In genomic region chr18:63140038-63140450, GRCh38 we compare ENCODE assay signal across 14 cellular contexts.
DNase-seq lines count a peak whose midpoint lies in the region; ATAC-seq, FAIRE-seq and TF ChIP-seq lines count a peak whose summit lies in the region.
"Had no signal": no experiment of that assay in that cellular context is flagged by ENCODE, and none has a peak within 500 bp of the region (broad histone marks: within the 10 kb centered on the region; RNA-seq: fewer than 3 reads in every experiment).

No MANE protein-coding gene starts in this region.

- BruUV-seq in K562 (replicated peaks; lab: Mats Ljungman, UMichigan) (no TSS peak), A673 (replicated peaks; lab: Mats Ljungman, UMichigan) (no TSS peak)

- H3K4me1 Mint-ChIP-seq in natural killer cell treated with Interleukin-12 subunit alpha and Interleukin-12 subunit beta and Interleukin-15 and Interleukin-18, amount 100 ng/mL, for 72 hours (ENCODE audit: low read depth in 2 of 2) = peaks cover 69 to 87% of the 10 kb centered on the region in 2 donors
- H3K4me1 Mint-ChIP-seq in natural killer cell = peaks cover 43 to 72% of the 10 kb centered on the region in 2 donors
- peaks cover 77 to 95% of the 10 kb centered on the region in 2 donors for H3K4me1 Mint-ChIP-seq in stimulated activated naive B cell treated with anti-CD40 and anti-IgM and Interleukin-4, amounts not matched to agents 10 μg/mL and 1 μg/mL and 100 μg/mL, for 72 hours

- H3K9me3 Mint-ChIP-seq in natural killer cell treated with Interleukin-12 subunit alpha and Interleukin-12 subunit beta and Interleukin-15 and Interleukin-18, amount 100 ng/mL, for 72 hours = peaks cover 6% of the 10 kb centered on the region
- no peaks in the 10 kb centered on the region for H3K9me3 Mint-ChIP-seq in natural killer cell
- H3K9me3 Mint-ChIP-seq in stimulated activated naive B cell treated with anti-CD40 and anti-IgM and Interleukin-4, amounts not matched to agents 10 μg/mL and 1 μg/mL and 100 μg/mL, for 72 hours = peaks cover 4 to 11% of the 10 kb centered on the region in 2 donors
- H3K9me3 Mint-ChIP-seq: immature natural killer cell had no signal

- 10% methylated on average over 3 of the region's 3 CpGs for WGBS in K562 (ENCODE audit: insufficient coverage, low coverage, missing lambda C conversion rate)

- intact Hi-C loops in natural killer cell (cut with micrococcal nuclease) = no loop called here
- intact Hi-C loops in K562 (cut with micrococcal nuclease) = no loop called here
- intact Hi-C loops in sciatic nerve (cut with DNase I) = no loop called here
- intact Hi-C loops in cardiac septum (cut with DNase I) = loop anchor here (5.0 kb wide), 1 partner anchor 42 kb away; no protein-coding TSS in a partner anchor
- intact Hi-C loops in A673 (cut with micrococcal nuclease; ENCODE audit: unreplicated experiment) = no loop called here

- FAIRE-seq in K562 (lab: Jason Lieb, UNC) = no peak
- FAIRE-seq: bronchial epithelial cell had no signal

- no peaks in the 10 kb centered on the region for H3K79me2 ChIP-seq in K562 (ENCODE audit: control insufficient read depth, insufficient read depth, low read length)

- no peak overlapping the region for H3K4me3 ChIP-seq in K562
- H3K4me3 ChIP-seq in A673 (ENCODE audit: low read depth, low read length, poor library complexity, severe bottlenecking) = no peak overlapping the region
- H3K4me3 ChIP-seq: left ventricle myocardium inferior had no signal

- no peaks in the 10 kb centered on the region for H3K9me1 ChIP-seq in K562 (ENCODE audit: control insufficient read depth, insufficient read depth, low read length)

- no peak for DNase-seq in natural killer cell treated with Interleukin-12 subunit alpha and Interleukin-12 subunit beta and Interleukin-15 and Interleukin-18, amount 100 ng/mL, for 72 hours (ENCODE audit: low spot score)
- DNase-seq in natural killer cell (no peak), MV-4-11 (lab: John Stamatoyannopoulos, UW) (peak; percentile 44), K562 (ENCODE audit: extremely low read depth in 1 of 4, low spot score in 3 of 4) (no peak), sciatic nerve (ENCODE audit: low spot score) (no peak), cardiac septum (ENCODE audit: low spot score) (no peak), A673 (ENCODE audit: low spot score) (no peak)
- DNase-seq in stimulated activated naive B cell treated with anti-CD40 and anti-IgM and Interleukin-4, amounts not matched to agents 10 μg/mL and 1 μg/mL and 100 μg/mL, for 72 hours = no peak
- DNase-seq: COR-L47, dermis blood vessel endothelial cell, immature natural killer cell, left ventricle myocardium inferior, T1000 had no signal

- H3K4me1 ChIP-seq in K562 (replicated peaks in 1 of 2; ENCODE audit: control insufficient read depth in 2 of 2, insufficient read depth in 2 of 2, low read length in 2 of 2) = no peaks in the 10 kb centered on the region
- peaks cover 20% of the 10 kb centered on the region for H3K4me1 ChIP-seq in A673 (ENCODE audit: insufficient read depth, low read length, poor library complexity, severe bottlenecking)

- peaks cover 0 to 3% of the 10 kb centered on the region in 2 donors for H3K27me3 Mint-ChIP-seq in natural killer cell treated with Interleukin-12 subunit alpha and Interleukin-12 subunit beta and Interleukin-15 and Interleukin-18, amount 100 ng/mL, for 72 hours
- no peaks in the 10 kb centered on the region for H3K27me3 Mint-ChIP-seq in natural killer cell (ENCODE audit: low read depth in 2 of 2)
- no peaks in the 10 kb centered on the region for H3K27me3 Mint-ChIP-seq in stimulated activated naive B cell treated with anti-CD40 and anti-IgM and Interleukin-4, amounts not matched to agents 10 μg/mL and 1 μg/mL and 100 μg/mL, for 72 hours

- H3K36me3 Mint-ChIP-seq in natural killer cell treated with Interleukin-12 subunit alpha and Interleukin-12 subunit beta and Interleukin-15 and Interleukin-18, amount 100 ng/mL, for 72 hours = peaks cover 25% of the 10 kb centered on the region
- no peaks in the 10 kb centered on the region for H3K36me3 Mint-ChIP-seq in natural killer cell
- peaks cover 49 to 74% of the 10 kb centered on the region in 2 donors for H3K36me3 Mint-ChIP-seq in stimulated activated naive B cell treated with anti-CD40 and anti-IgM and Interleukin-4, amounts not matched to agents 10 μg/mL and 1 μg/mL and 100 μg/mL, for 72 hours

- H3K27ac ChIP-seq in K562 (ENCODE audit: extremely low read depth, low read depth, low read length) (no peak overlapping the region), A673 (ENCODE audit: low read depth, low read length, poor library complexity, severe bottlenecking) (no peak overlapping the region)
- H3K27ac ChIP-seq: left ventricle myocardium inferior had no signal

- in situ Hi-C loops in K562 (cut with MboI) = no loop called here

- POLR2A ChIA-PET in K562 (lab: Yijun Ruan, JAX) (no interaction called here), A673 (lab: Charles Lee; ENCODE audit: low non-redundant PET) (no interaction called here)

- peak overlapping the region; percentile 85 to 94 for H3K27ac Mint-ChIP-seq in natural killer cell treated with Interleukin-12 subunit alpha and Interleukin-12 subunit beta and Interleukin-15 and Interleukin-18, amount 100 ng/mL, for 72 hours
- H3K27ac Mint-ChIP-seq in natural killer cell = no peak overlapping the region
- H3K27ac Mint-ChIP-seq in stimulated activated naive B cell treated with anti-CD40 and anti-IgM and Interleukin-4, amounts not matched to agents 10 μg/mL and 1 μg/mL and 100 μg/mL, for 72 hours = peak overlapping the region; percentile 74

- H4K20me1 ChIP-seq in K562 (replicated peaks; ENCODE audit: control insufficient read depth, insufficient read depth, low read length) = no peaks in the 10 kb centered on the region

- H3K4me3 Mint-ChIP-seq in natural killer cell treated with Interleukin-12 subunit alpha and Interleukin-12 subunit beta and Interleukin-15 and Interleukin-18, amount 100 ng/mL, for 72 hours = peak overlapping the region; percentile 23
- H3K4me3 Mint-ChIP-seq in natural killer cell = no peak overlapping the region
- H3K4me3 Mint-ChIP-seq in stimulated activated naive B cell treated with anti-CD40 and anti-IgM and Interleukin-4, amounts not matched to agents 10 μg/mL and 1 μg/mL and 100 μg/mL, for 72 hours = no peak overlapping the region

- no peaks in the 10 kb centered on the region for H3K36me3 ChIP-seq in K562 (ENCODE audit: control insufficient read depth, insufficient read depth, low read length)
- H3K36me3 ChIP-seq in A673 (ENCODE audit: insufficient read depth, low read length, poor library complexity, severe bottlenecking) = no peaks in the 10 kb centered on the region
- H3K36me3 ChIP-seq: left ventricle myocardium inferior had no signal

- TF ChIP-seq CTCF in natural killer cell (IDR thresholded peaks at IDR 0.05) = no peak
- TF ChIP-seq CTCF in K562 (IDR thresholded peaks at IDR 0.05 in 2 of 3, conservative IDR thresholded peaks at IDR 0.05 in 1 of 3; ENCODE audit: insufficient read depth in 2 of 3, low read depth in 1 of 3, low read length in 3 of 3) = no peak
- no peak for TF ChIP-seq CTCF in A673 (conservative IDR thresholded peaks at IDR 0.05; ENCODE audit: low read depth, low read length)

- TF ChIP-seq RAD21 in K562 (CRISPR knock-in tag; conservative IDR thresholded peaks at IDR 0.05 in 1 of 2, IDR thresholded peaks at IDR 0.05 in 1 of 2) = no peak

- TF ChIP-seq POLR2A in K562 (conservative IDR thresholded peaks at IDR 0.05) = no peak

- CTCF ChIA-PET in K562 (lab: Yijun Ruan, JAX; ENCODE audit: low intra/inter-chr PET ratio) = no interaction called here
- CTCF ChIA-PET in A673 (lab: Charles Lee) = no interaction called here

- H3K9me3 ChIP-seq in K562 (replicated peaks; ENCODE audit: control insufficient read depth, insufficient read depth, low read depth, low read length) = no peaks in the 10 kb centered on the region
- no peaks in the 10 kb centered on the region for H3K9me3 ChIP-seq in A673 (ENCODE audit: low read depth, low read length, poor library complexity, severe bottlenecking)
- H3K9me3 ChIP-seq: left ventricle myocardium inferior had no signal

- H3K9ac ChIP-seq in K562 (ENCODE audit: insufficient read depth in 1 of 2, low read depth in 2 of 2, low read length in 2 of 2) = no peak overlapping the region

- no peak for TF ChIP-seq EP300 in K562 (IDR thresholded peaks at IDR 0.05; ENCODE audit: low read length)

- H2AFZ ChIP-seq in K562 (ENCODE audit: low read depth, low read length) = no peak overlapping the region

- H3K27me3 ChIP-seq in K562 (ENCODE audit: control insufficient read depth in 2 of 2, insufficient read depth in 2 of 2, low read length in 2 of 2) = peaks cover 9 to 35% of the 10 kb centered on the region in 2 experiments; a peak in 3 of 5 replicates
- H3K27me3 ChIP-seq in A673 (replicated peaks; ENCODE audit: insufficient read depth, low read depth, low read length, poor library complexity) = no peaks in the 10 kb centered on the region

- no peak for ATAC-seq in natural killer cell treated with Interleukin-12 subunit alpha and Interleukin-12 subunit beta and Interleukin-15 and Interleukin-18, amount 100 ng/mL, for 72 hours
- ATAC-seq in natural killer cell (no peak), K562 (no peak), sciatic nerve (no peak)
- no peak for ATAC-seq in stimulated activated naive B cell treated with anti-CD40 and anti-IgM and Interleukin-4, amounts not matched to agents 10 μg/mL and 1 μg/mL and 100 μg/mL, for 72 hours (replicated peaks)

- H3K4me2 ChIP-seq in K562 (ENCODE audit: insufficient read depth, low read length) = no peak overlapping the region

TF ChIP-seq in K562, 482 proteins besides CTCF, POLR2A, EP300 and RAD21:
- TF ChIP-seq RUNX1 (IDR thresholded peaks at IDR 0.05; ENCODE audit: low read depth) = no peak
- 0 out of 2 replicates have a peak, but pooled peaks have one; percentile 16 for TF ChIP-seq MAFG (tag; conservative IDR thresholded peaks at IDR 0.05)
- TF ChIP-seq C11orf30 (IDR thresholded peaks at IDR 0.05; ENCODE audit: low read depth) = 0 out of 2 replicates have a peak, but pooled peaks have one; percentile 31
- TF ChIP-seq ZNF316 (IDR thresholded peaks at IDR 0.05) = peak; percentile 45
- TF ChIP-seq, protein P1, sequence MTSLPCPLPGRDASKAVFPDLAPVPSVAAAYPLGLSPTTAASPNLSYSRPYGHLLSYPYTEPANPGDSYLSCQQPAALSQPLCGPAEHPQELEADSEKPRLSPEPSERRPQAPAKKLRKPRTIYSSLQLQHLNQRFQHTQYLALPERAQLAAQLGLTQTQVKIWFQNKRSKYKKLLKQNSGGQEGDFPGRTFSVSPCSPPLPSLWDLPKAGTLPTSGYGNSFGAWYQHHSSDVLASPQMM (CRISPR knock-in tag; IDR thresholded peaks at IDR 0.05) = no peak

Comparison
In these comparisons a context has a peak if more than half of its experiments do, and no peak if none do; other contexts are left out.
1. H3K27ac Mint-ChIP-seq: peak in natural killer cell treated with Interleukin-12 subunit alpha and Interleukin-12 subunit beta and Interleukin-15 and Interleukin-18, amount 100 ng/mL, for 72 hours (2 of 2) and stimulated activated naive B cell treated with anti-CD40 and anti-IgM and Interleukin-4, amounts not matched to agents 10 μg/mL and 1 μg/mL and 100 μg/mL, for 72 hours (single experiment); none in natural killer cell (0 of 2).